ENCODE assay signal across 16 cellular contexts in the genomic region with DNA sequence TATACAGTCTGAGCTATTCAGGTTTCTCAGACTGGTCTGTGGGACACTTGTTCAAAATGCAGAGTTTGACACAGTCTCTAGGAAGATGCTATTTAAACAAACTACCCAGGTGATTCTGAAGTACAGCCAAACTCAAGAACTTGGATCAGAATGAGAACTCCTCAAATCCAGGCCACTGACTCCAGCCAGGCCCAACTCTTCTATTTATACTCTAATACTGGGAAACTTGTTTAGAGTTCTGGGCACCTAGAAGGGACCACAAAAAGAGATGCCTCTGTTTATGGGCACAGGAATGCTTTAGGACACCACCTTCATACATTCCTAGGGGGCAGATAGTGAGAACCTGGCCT. TPM values are rescaled to one million over a fixed set of nuclear protein-coding genes. Genes with fewer than 3 reads are reported as not detected.
DNase-seq lines count a peak whose midpoint lies in the region; ATAC-seq, FAIRE-seq and TF ChIP-seq lines count a peak whose summit lies in the region.
"Had no signal": no experiment of that assay in that cellular context is flagged by ENCODE, and none has a peak within 500 bp of the region (broad histone marks: within the 10 kb centered on the region; RNA-seq: fewer than 3 reads in every experiment).

No MANE protein-coding gene starts in this region.

- TF ChIP-seq EP300 in transverse colon (IDR thresholded peaks at IDR 0.05; ENCODE audit: low read depth) = no peak

- intact Hi-C loops in heart left ventricle (cut with DNase I) (loop anchor here in 2 of 10 donors (5.0 to 10.0 kb wide), 2 partner anchors 40 to 73 kb away; a partner anchor contains a TSS), cardiac septum (cut with DNase I) (loop anchor here (5.0 kb wide), 1 partner anchor 70 kb away; no protein-coding TSS in a partner anchor), endothelial cell of umbilical vein (cut with micrococcal nuclease) (loop anchor here (1.0 to 5.0 kb wide), 6 partner anchors 39 to 260 kb away; a partner anchor contains a TSS), transverse colon (cut with DNase I; ENCODE audit: low total_unique reads) (no loop called here), esophagus squamous epithelium (cut with DNase I) (no loop called here)

- no peaks in the 10 kb centered on the region for H4K20me1 ChIP-seq in endothelial cell of umbilical vein (replicated peaks; ENCODE audit: control insufficient read depth, extremely low read depth, insufficient read depth, low read length)

- CTCF ChIA-PET in endothelial cell of umbilical vein (lab: Charles Lee) = interaction anchor here (0.9 to 2.4 kb wide), 13 partner anchors 9 to 315 kb away, joined by 3 to 36 read pairs (median 3); no protein-coding TSS in a partner anchor

- H3K27ac ChIP-seq in heart left ventricle (peak overlapping the region in 8 of 12 donors; percentile 25 to 70 (median 58)), endothelial cell of umbilical vein (ENCODE audit: insufficient read depth, low read depth, low read length) (peak overlapping the region; percentile 66), muscle layer of duodenum (ENCODE audit: low read length) (peak overlapping the region; percentile 19), transverse colon (peak overlapping the region; percentile 14 to 52 (median 42)), esophagus squamous epithelium (peak overlapping the region in 1 of 4 donors; percentile 23)
- H3K27ac ChIP-seq: ovary had no signal

- TF ChIP-seq POLR2A in heart left ventricle (IDR thresholded peaks at IDR 0.05) (no peak), endothelial cell of umbilical vein (IDR thresholded peaks at IDR 0.05; ENCODE audit: low read depth, low read length) (no peak), transverse colon (IDR thresholded peaks at IDR 0.05) (no peak), esophagus squamous epithelium (IDR thresholded peaks at IDR 0.05) (no peak)

- POLR2A ChIA-PET in endothelial cell of umbilical vein (lab: Charles Lee) = no interaction called here

- peak overlapping the region; percentile 89 for H3K4me2 ChIP-seq in endothelial cell of umbilical vein (ENCODE audit: insufficient read depth, low read length)

- H3K27me3 ChIP-seq in heart left ventricle (no peaks in the 10 kb centered on the region), endothelial cell of umbilical vein (ENCODE audit: control insufficient read depth in 2 of 2, insufficient read depth in 2 of 2, low read length in 2 of 2) (no peaks in the 10 kb centered on the region), muscle layer of duodenum (ENCODE audit: low read depth, low read length) (no peaks in the 10 kb centered on the region), transverse colon (no peaks in the 10 kb centered on the region), esophagus squamous epithelium (no peaks in the 10 kb centered on the region)
- H3K27me3 ChIP-seq: ovary, spleen had no signal

- H3K4me3 ChIP-seq in heart left ventricle (no peak overlapping the region), endothelial cell of umbilical vein (replicated peaks in 1 of 3; ENCODE audit: insufficient read depth in 1 of 3, low read depth in 1 of 3, low read length in 3 of 3) (peak overlapping the region in 1 of 3 experiments; percentile 23), muscle layer of duodenum (ENCODE audit: low read depth in 1 of 2, low read length in 2 of 2) (no peak overlapping the region), transverse colon (no peak overlapping the region), esophagus squamous epithelium (no peak overlapping the region)
- H3K4me3 ChIP-seq: ovary, spleen had no signal

- H3K9ac ChIP-seq in endothelial cell of umbilical vein (replicated peaks; ENCODE audit: extremely low read depth, insufficient read depth, low read length) = peak overlapping the region; percentile 56

- dilution Hi-C loops in endothelial cell of umbilical vein (cut with MboI; ENCODE audit: extremely low pct_ligation_motif_present, low sequenced_read_pairs) = no loop called here

- peak overlapping the region; percentile 73 for H2AFZ ChIP-seq in endothelial cell of umbilical vein (ENCODE audit: low read depth, low read length)

- H3K9me3 ChIP-seq in heart left ventricle = no peaks in the 10 kb centered on the region
- no peaks in the 10 kb centered on the region for H3K9me3 ChIP-seq in endothelial cell of umbilical vein (replicated peaks; ENCODE audit: control insufficient read depth, insufficient read depth, low read length)
- H3K9me3 ChIP-seq in muscle layer of duodenum (ENCODE audit: control insufficient read depth in 1 of 2, low read length in 2 of 2) = no peaks in the 10 kb centered on the region
- no peaks in the 10 kb centered on the region for H3K9me3 ChIP-seq in transverse colon
- no peaks in the 10 kb centered on the region for H3K9me3 ChIP-seq in esophagus squamous epithelium
- H3K9me3 ChIP-seq: ovary, spleen had no signal

- TSS peak; percentile 85 for BruUV-seq in endothelial cell of umbilical vein (replicated peaks; lab: Mats Ljungman, UMichigan)

- TF ChIP-seq CTCF in heart left ventricle (IDR thresholded peaks at IDR 0.05) (no peak), endothelial cell of umbilical vein (IDR thresholded peaks at IDR 0.05; ENCODE audit: extremely low read depth in 1 of 2, insufficient read depth in 1 of 2, low read depth in 1 of 2, low read length in 2 of 2) (no peak), transverse colon (IDR thresholded peaks at IDR 0.05) (no peak), esophagus squamous epithelium (IDR thresholded peaks at IDR 0.05) (no peak)

- DNase-seq in heart left ventricle = no peak
- DNase-seq in cardiac septum (ENCODE audit: low spot score) = no peak
- DNase-seq in endothelial cell of umbilical vein (ENCODE audit: low read depth, low spot score) = no peak
- no peak for DNase-seq in transverse colon
- DNase-seq in NOMO-1 treated with DMSO at 0.1 percent for 48 hours (lab: John Stamatoyannopoulos, UW; ENCODE audit: unreplicated experiment) = no peak
- DNase-seq in esophagus squamous epithelium (lab: John Stamatoyannopoulos, UW) = no peak
- DNase-seq: 8988T; activated B cell treated with CpG ODN at 0.5 μM for 24 hours; CD4-positive, alpha-beta T cell; spleen; SW 1271 had no signal

- no peak for FAIRE-seq in endothelial cell of umbilical vein (lab: Jason Lieb, UNC)
- FAIRE-seq: endometrium had no signal

- in situ Hi-C loops in transverse colon (cut with MboI; ENCODE audit: low pct_ligation_motif_present in 1 of 4, low pct_unique_long_range_greater_than_20kb in 1 of 4, low sequenced_read_pairs in 3 of 4) = no loop called here

- H3K36me3 ChIP-seq in heart left ventricle = no peaks in the 10 kb centered on the region
- no peaks in the 10 kb centered on the region for H3K36me3 ChIP-seq in endothelial cell of umbilical vein (ENCODE audit: control insufficient read depth in 2 of 2, extremely low read depth in 1 of 2, insufficient read depth in 2 of 2, low read length in 2 of 2)
- H3K36me3 ChIP-seq in muscle layer of duodenum (ENCODE audit: control insufficient read depth in 1 of 2, insufficient read depth in 2 of 2, low read length in 2 of 2) = no peaks in the 10 kb centered on the region
- H3K36me3 ChIP-seq in transverse colon = no peaks in the 10 kb centered on the region
- H3K36me3 ChIP-seq in esophagus squamous epithelium = no peaks in the 10 kb centered on the region
- H3K36me3 ChIP-seq: ovary, spleen had no signal

- H3K4me1 ChIP-seq in heart left ventricle (peaks cover 0 to 51% (median 32%) of the 10 kb centered on the region in 12 donors), endothelial cell of umbilical vein (ENCODE audit: control insufficient read depth, extremely low read depth, insufficient read depth, low read length) (peaks cover 33% of the 10 kb centered on the region), muscle layer of duodenum (ENCODE audit: control insufficient read depth in 1 of 2, insufficient read depth in 2 of 2, low read length in 2 of 2) (peaks cover 0 to 3% of the 10 kb centered on the region in 2 donors), transverse colon (peaks cover 8 to 48% (median 34%) of the 10 kb centered on the region in 4 donors), esophagus squamous epithelium (peaks cover 0 to 21% (median 9%) of the 10 kb centered on the region in 3 donors)

- no peaks in the 10 kb centered on the region for H3K9me1 ChIP-seq in endothelial cell of umbilical vein (replicated peaks; ENCODE audit: control insufficient read depth, extremely low read depth, insufficient read depth, low read length)

- no peaks in the 10 kb centered on the region for H3K79me2 ChIP-seq in endothelial cell of umbilical vein (ENCODE audit: control insufficient read depth, insufficient read depth, low read length)

- no peak for ATAC-seq in heart left ventricle
- no peak for ATAC-seq in GM21576 (IDR thresholded peaks at IDR 0.05; ENCODE audit: unreplicated experiment)
- ATAC-seq: stimulated activated memory B cell treated with anti-CD40 and anti-IgM and Interleukin-4, amounts not matched to agents 10 μg/mL and 1 μg/mL and 100 μg/mL, for 72 hours had no signal

RNA-seq across cellular contexts. Expression of a gene that starts 40.1 kb away (rescaled TPM):
- 100 to 1,000 TPM in 5 of 9 donors, 10 to 100 TPM in 4; 47.9 to 659 (median 103) TPM for total RNA-seq in heart left ventricle
- 10 to 100 TPM; 28.8 to 51.8 TPM for polyA plus RNA-seq in heart left ventricle
- 77.2 TPM for total RNA-seq in cardiac septum
- total RNA-seq in endothelial cell of umbilical vein = 52.3 and 55.2 TPM in 2 replicates
- polyA plus RNA-seq in endothelial cell of umbilical vein = 14.9 and 18.2 TPM in 2 replicates
- 75.4 and 189 TPM in 2 replicates for polyA plus RNA-seq in endothelial cell of umbilical vein (2011; cell fraction: cytosol; rRNA removed)
- polyA plus RNA-seq in endothelial cell of umbilical vein (2011; cell fraction: nucleus; rRNA removed) = 157 and 300 TPM in 2 replicates
- polyA plus RNA-seq in endothelial cell of umbilical vein (2012) = 57.6 and 68.2 TPM in 2 replicates
- polyA minus RNA-seq in endothelial cell of umbilical vein = 67.0 and 78.2 TPM in 2 replicates
- polyA minus RNA-seq in endothelial cell of umbilical vein (2011; cell fraction: cytosol; rRNA and poly(A)+ RNA removed) = 31.3 TPM
- 87.6 and 106 TPM in 2 replicates for polyA minus RNA-seq in endothelial cell of umbilical vein (2011; cell fraction: nucleus; rRNA and poly(A)+ RNA removed)
- total RNA-seq in transverse colon = 100 to 1,000 TPM; 175 to 342 (median 258) TPM
- total RNA-seq in esophagus squamous epithelium = 100 to 1,000 TPM in 3 of 4 donors, 10 to 100 TPM in 1; 52.5 to 214 (median 145) TPM

RNA-seq across cellular contexts. Expression of a gene that starts 44.4 kb away (rescaled TPM):
- total RNA-seq in heart left ventricle (10 to 100 TPM; 30.5 to 77.0 (median 48.9) TPM), cardiac septum (43.5 TPM), endothelial cell of umbilical vein (81.1 and 87.3 TPM in 2 replicates), transverse colon (100 to 1,000 TPM; 108 to 298 (median 127) TPM), esophagus squamous epithelium (10 to 100 TPM; 39.0 to 79.3 (median 60.1) TPM)
- polyA plus RNA-seq in heart left ventricle (10 to 100 TPM; 14.5 to 42.5 TPM), endothelial cell of umbilical vein (245 and 319 TPM in 2 replicates)
- polyA plus RNA-seq in endothelial cell of umbilical vein (2011; cell fraction: cytosol; rRNA removed) = 227 and 274 TPM in 2 replicates
- polyA plus RNA-seq in endothelial cell of umbilical vein (2011; cell fraction: nucleus; rRNA removed) = 318 and 442 TPM in 2 replicates
- 90.4 and 99.5 TPM in 2 replicates for polyA plus RNA-seq in endothelial cell of umbilical vein (2012)
- polyA minus RNA-seq in endothelial cell of umbilical vein = 427 and 471 TPM in 2 replicates
- polyA minus RNA-seq in endothelial cell of umbilical vein (2011; cell fraction: cytosol; rRNA and poly(A)+ RNA removed) = 69.1 TPM
- 149 and 157 TPM in 2 replicates for polyA minus RNA-seq in endothelial cell of umbilical vein (2011; cell fraction: nucleus; rRNA and poly(A)+ RNA removed)

Comparison
In these comparisons a context has a peak if more than half of its experiments do, and no peak if none do; other contexts are left out.
1. intact Hi-C loops: an anchor here in cardiac septum (5.0 kb wide) and endothelial cell of umbilical vein (1.0 to 5.0 kb wide); none called in transverse colon and esophagus squamous epithelium.